Comparison of ENCODE assay signal across 17 cellular contexts in the genomic region with DNA sequence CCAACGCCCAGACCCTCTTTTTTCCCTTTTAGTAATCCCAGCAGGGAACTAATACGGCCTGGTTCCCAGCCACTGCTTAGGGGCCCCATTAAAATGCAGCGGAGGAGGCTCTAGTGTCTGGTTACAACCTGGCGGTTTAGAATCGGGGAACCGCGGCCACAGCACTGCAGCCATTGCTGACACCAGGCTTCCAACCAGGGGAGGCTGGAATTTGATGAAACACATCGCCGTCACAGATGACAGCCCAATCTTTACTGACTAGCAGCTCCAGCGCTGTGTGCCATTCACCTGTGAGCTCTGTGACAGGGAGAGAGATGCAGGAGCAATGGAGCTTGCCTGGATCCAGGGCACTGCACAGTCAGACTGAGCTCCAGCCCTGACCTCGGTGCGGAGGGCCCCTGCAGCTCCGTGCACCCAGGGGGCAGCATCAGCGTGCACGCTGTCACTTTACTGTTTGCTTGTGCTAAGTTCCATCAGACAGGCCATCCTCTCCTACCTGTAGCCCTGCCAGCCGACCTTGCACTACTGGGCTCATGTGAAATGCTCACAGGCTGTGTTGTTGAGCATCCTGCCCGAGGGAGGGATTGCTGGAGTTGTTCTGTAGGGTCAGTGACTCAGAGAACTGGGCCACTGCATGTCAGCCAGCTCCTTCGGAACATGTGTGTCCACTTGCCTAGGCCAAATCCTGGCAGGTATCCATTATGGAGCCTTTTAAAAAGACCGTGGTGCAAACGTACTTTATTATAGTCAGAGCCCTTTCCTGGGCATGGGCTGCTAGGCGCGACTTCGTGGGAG.
DNase-seq lines count a peak whose midpoint lies in the region; ATAC-seq, FAIRE-seq and TF ChIP-seq lines count a peak whose summit lies in the region.
"Had no signal": no experiment of that assay in that cellular context is flagged by ENCODE, and none has a peak within 500 bp of the region (broad histone marks: within the 10 kb centered on the region; RNA-seq: fewer than 3 reads in every experiment).

No MANE protein-coding gene starts in this region.

- H4K5ac ChIP-seq in H1 (ENCODE audit: insufficient read length, low read depth, low read length), result no peak overlapping the region

- H3K18ac ChIP-seq in H1 (ENCODE audit: extremely low read depth, low read length), result peak overlapping the region; percentile 7; the same call in 1 of the 2 replicates

- H3K9me3 ChIP-seq in H1 (ENCODE audit: insufficient read depth in 2 of 2, low read depth in 1 of 2, low read length in 1 of 2) (no peaks in the 10 kb centered on the region), Caco-2 (no peaks in the 10 kb centered on the region)
- H3K9me3 ChIP-seq: breast epithelium had no signal

- H2BK5ac ChIP-seq in H1 (ENCODE audit: low read depth, low read length), result peak overlapping the region; percentile 66; the same call in 1 of the 2 replicates

- H3K4me1 ChIP-seq in H1 (replicated peaks in 1 of 4; ENCODE audit: control insufficient read depth in 3 of 4, insufficient read depth in 4 of 4, low read length in 3 of 4) (peaks cover 0 to 11% (median 7%) of the 10 kb centered on the region in 4 experiments; a peak in 6 of 7 replicates), Caco-2 (no peaks in the 10 kb centered on the region)
- H3K4me1 ChIP-seq: breast epithelium had no signal

- no peaks in the 10 kb centered on the region for H4K20me1 ChIP-seq in H1 (replicated peaks in 1 of 2; ENCODE audit: control insufficient read depth in 1 of 2, insufficient read depth in 2 of 2, low read length in 2 of 2)

- TF ChIP-seq EP300 in H1 (IDR thresholded peaks at IDR 0.05; ENCODE audit: borderline replicate concordance in 1 of 2, low read depth in 2 of 2, low read length in 2 of 2), result no peak

- H3K27me3 Mint-ChIP-seq in nephron (ENCODE audit: low read depth) (peaks cover 12% of the 10 kb centered on the region), Caco-2 (ENCODE audit: insufficient read depth, unreplicated experiment) (no peaks in the 10 kb centered on the region)

- ATAC-seq in HG03378 (IDR thresholded peaks at IDR 0.05; ENCODE audit: unreplicated experiment), result no peak
- ATAC-seq in HG02981 (IDR thresholded peaks at IDR 0.05; ENCODE audit: unreplicated experiment), result no peak

- peak overlapping the region; percentile 62; the same call in 1 of the 2 replicates for H4K8ac ChIP-seq in H1 (ENCODE audit: extremely low read depth, insufficient read depth, low read length)

- TF ChIP-seq RAD21 in H1 (IDR thresholded peaks at IDR 0.05 in 1 of 2, conservative IDR thresholded peaks at IDR 0.05 in 1 of 2; ENCODE audit: low read depth in 2 of 2, low read length in 2 of 2), result no peak

- H3K4me3 Mint-ChIP-seq in nephron, result peak overlapping the region in 1 of 3 experiments; percentile 13
- H3K4me3 Mint-ChIP-seq in Caco-2 (ENCODE audit: unreplicated experiment), result no peak overlapping the region

- H3K56ac ChIP-seq in H1 (replicated peaks; ENCODE audit: insufficient read length, low read depth, low read length), result no peak overlapping the region

- H2AFZ ChIP-seq in H1 (ENCODE audit: low read length), result peak overlapping the region; percentile 53; the same call in 1 of the 2 replicates

- H3K14ac ChIP-seq in H1 (ENCODE audit: insufficient read length), result no peak overlapping the region

- H3K27me3 ChIP-seq in H1 (replicated peaks in 1 of 4; ENCODE audit: control insufficient read depth in 3 of 4, extremely low read depth in 1 of 4, insufficient read depth in 3 of 4, low read length in 3 of 4) (no peaks in the 10 kb centered on the region), Caco-2 (replicated peaks; ENCODE audit: control insufficient read depth, insufficient read depth, low read length) (no peaks in the 10 kb centered on the region)
- H3K27me3 ChIP-seq: breast epithelium had no signal

- POLR2A ChIA-PET in H1 (lab: Charles Lee; ENCODE audit: partially characterized antibody) (interaction anchor here (0.9 kb wide), 1 partner anchor 16 kb away, joined by 3 read pairs; no protein-coding TSS in a partner anchor), Caco-2 (lab: Charles Lee) (no interaction called here)

- WGBS in H1 (ENCODE audit: extremely low coverage in 1 of 2, insufficient coverage in 1 of 2, insufficient read length in 1 of 2, insufficient replicate concordance in 2 of 2, low coverage in 1 of 2, low lambda C conversion rate in 2 of 2, missing lambda C conversion rate in 1 of 2), 2 experiments, result 66% methylated on average over 23 of the region's 23 CpGs; no CpG with 5 or more reads in 1 of the 2 experiments

- no peaks in the 10 kb centered on the region for H3K36me3 Mint-ChIP-seq in nephron (ENCODE audit: low read depth)
- H3K36me3 Mint-ChIP-seq in Caco-2 (ENCODE audit: insufficient read depth, unreplicated experiment), result no peaks in the 10 kb centered on the region

- no peaks in the 10 kb centered on the region for H3K79me1 ChIP-seq in H1 (ENCODE audit: low read depth, low read length)

- BruUV-seq in Caco-2 (replicated peaks; lab: Mats Ljungman, UMichigan), result no TSS peak

- no peak for FAIRE-seq in H1 (lab: Jason Lieb, UNC)
- FAIRE-seq: GM18507, TTC549 had no signal

- peak overlapping the region; percentile 57 for H4K91ac ChIP-seq in H1 (replicated peaks; ENCODE audit: insufficient read length, low read length)

- no peak for TF ChIP-seq POLR2A in H1 (IDR thresholded peaks at IDR 0.05; ENCODE audit: control extremely low read depth in 1 of 2, low read depth in 2 of 2, low read length in 2 of 2)

- H3K27ac Mint-ChIP-seq in nephron (peak overlapping the region; percentile 48 to 68 (median 60)), Caco-2 (ENCODE audit: unreplicated experiment) (no peak overlapping the region)

- TF ChIP-seq CTCF in AG10803 (conservative IDR thresholded peaks at IDR 0.05; ENCODE audit: low read length), result no peak
- no peak for TF ChIP-seq CTCF in LNCaP clone FGC (IDR thresholded peaks at IDR 0.05; ENCODE audit: control insufficient read depth, extremely low read depth, insufficient read depth)
- TF ChIP-seq CTCF in H1 (IDR thresholded peaks at IDR 0.05; ENCODE audit: control extremely low read depth in 1 of 3, insufficient read depth in 1 of 3, low read depth in 1 of 3, low read length in 3 of 3), result peak in 1 of 3 experiments; percentile 13; a peak in 1 of 4 replicates
- no peak for TF ChIP-seq CTCF in nephron (IDR thresholded peaks at IDR 0.05; ENCODE audit: unreplicated experiment in 3 of 3)
- TF ChIP-seq CTCF in Caco-2 (IDR thresholded peaks at IDR 0.05; ENCODE audit: insufficient read depth in 1 of 2, low read depth in 1 of 2, low read length in 1 of 2, severe bottlenecking in 1 of 2, unreplicated experiment in 1 of 2), result peak in 1 of 2 experiments; percentile 25

- peaks cover 40% of the 10 kb centered on the region for H3K4me1 Mint-ChIP-seq in nephron
- no peaks in the 10 kb centered on the region for H3K4me1 Mint-ChIP-seq in Caco-2 (ENCODE audit: low read depth, unreplicated experiment)

- no peaks in the 10 kb centered on the region for H3K36me3 ChIP-seq in H1 (ENCODE audit: control insufficient read depth in 2 of 4, insufficient read depth in 4 of 4, low read length in 3 of 4)
- no peaks in the 10 kb centered on the region for H3K36me3 ChIP-seq in Caco-2 (ENCODE audit: control insufficient read depth, insufficient read depth, low read length)
- H3K36me3 ChIP-seq: breast epithelium had no signal

- DNase-seq in AG10803 (ENCODE audit: low read depth), result peak; percentile 55
- DNase-seq in LNCaP clone FGC (ENCODE audit: low read depth), result peak; percentile 14
- DNase-seq in H1 (ENCODE audit: low read depth in 1 of 2, low spot score in 2 of 2), result no peak
- no peak for DNase-seq in NOMO-1 treated with DMSO at 0.1 percent for 48 hours (lab: John Stamatoyannopoulos, UW; ENCODE audit: unreplicated experiment)
- no peak for DNase-seq in Caco-2
- DNase-seq: activated naive CD4-positive, alpha-beta T cell; HCEC 1CT; hippocampal formation; SIG-M5; stimulated activated CD4-positive, alpha-beta T cell treated with anti-CD3 and anti-CD28 coated beads, Interleukin-1b, Interleukin-23, amount 100 ng/mL, for 48 hours; stimulated activated naive CD4-positive, alpha-beta T cell treated with Interleukin-2 at 50 U/mL for 16 hours had no signal

- CTCF ChIA-PET in H1 (lab: Charles Lee; ENCODE audit: partially characterized antibody), result interaction anchor here (0.7 to 2.1 kb wide), 7 partner anchors 9 to 408 kb away, joined by 3 to 6 read pairs (median 3); no protein-coding TSS in a partner anchor
- CTCF ChIA-PET in Caco-2 (lab: Charles Lee), result interaction anchor here (1.0 kb wide), 1 partner anchor 100 kb away, joined by 4 read pairs; no protein-coding TSS in a partner anchor

- no peak overlapping the region for H2BK20ac ChIP-seq in H1 (ENCODE audit: low read length)

- H3K9ac ChIP-seq in H1 (replicated peaks in 1 of 4; ENCODE audit: extremely low read depth in 1 of 4, low read depth in 3 of 4, low read length in 3 of 4), result no peak overlapping the region

- peak overlapping the region; percentile 88; the same call in 1 of the 2 replicates for H2BK15ac ChIP-seq in H1 (ENCODE audit: low read length)

- no peak overlapping the region for H2BK12ac ChIP-seq in H1 (ENCODE audit: low read depth, low read length)

- H3K27ac ChIP-seq in H1 (ENCODE audit: low read depth, low read length), result no peak overlapping the region
- H3K27ac ChIP-seq: breast epithelium had no signal

- intact Hi-C loops in Caco-2 (cut with micrococcal nuclease; ENCODE audit: unreplicated experiment), result no loop called here

- H3K4ac ChIP-seq in H1 (replicated peaks; ENCODE audit: insufficient read length, low read depth, low read length), result peak overlapping the region; percentile 79

- H3K9me3 Mint-ChIP-seq in nephron (no peaks in the 10 kb centered on the region), Caco-2 (ENCODE audit: unreplicated experiment) (no peaks in the 10 kb centered on the region)

- H3K23ac ChIP-seq in H1 (ENCODE audit: insufficient read length), result no peak overlapping the region

- no peaks in the 10 kb centered on the region; the same call in 1 of the 2 replicates for H3K23me2 ChIP-seq in H1 (ENCODE audit: low read depth, low read length)

- peak overlapping the region; percentile 29 to 39; a peak in 3 of 4 replicates for H3K4me2 ChIP-seq in H1 (ENCODE audit: insufficient read depth in 1 of 2, low read depth in 2 of 2, low read length in 2 of 2)

- H3K4me3 ChIP-seq in AG10803 (ENCODE audit: low read length) (no peak overlapping the region), LNCaP clone FGC (ENCODE audit: low read depth, low read length) (no peak overlapping the region), H1 (ENCODE audit: extremely low read depth in 1 of 4, insufficient read depth in 2 of 4, low read depth in 3 of 4, low read length in 4 of 4) (no peak overlapping the region), Caco-2 (ENCODE audit: low read depth, low read length) (no peak overlapping the region)
- H3K4me3 ChIP-seq: breast epithelium had no signal

- H3K79me2 ChIP-seq in H1 (ENCODE audit: control insufficient read depth in 1 of 2, insufficient read depth in 2 of 2, low read length in 2 of 2), result no peaks in the 10 kb centered on the region

- H2AK5ac ChIP-seq in H1 (ENCODE audit: low read depth, low read length), result no peak overlapping the region

- no peak overlapping the region for H2BK120ac ChIP-seq in H1 (replicated peaks; ENCODE audit: low read depth, low read length)

TF ChIP-seq in H1, 55 proteins besides CTCF, POLR2A, EP300 and RAD21 (continues in another document):
- TF ChIP-seq TCF12 (IDR thresholded peaks at IDR 0.05; ENCODE audit: low read depth, low read length), result no peak
- TF ChIP-seq TAF1 (IDR thresholded peaks at IDR 0.05; ENCODE audit: low read depth, low read length), result no peak
- no peak for TF ChIP-seq TEAD4 (IDR thresholded peaks at IDR 0.05; ENCODE audit: low read depth, low read length)

Comparison
In these comparisons a context has a peak if more than half of its experiments do, and no peak if none do; other contexts are left out.
1. DNase-seq: peak in AG10803 (single experiment) and LNCaP clone FGC (single experiment); none in H1 (0 of 2), NOMO-1 treated with DMSO at 0.1 percent for 48 hours (single experiment) and Caco-2 (0 of 2).